1 cellular context compared by ENCODE assay signal in the genomic region with DNA sequence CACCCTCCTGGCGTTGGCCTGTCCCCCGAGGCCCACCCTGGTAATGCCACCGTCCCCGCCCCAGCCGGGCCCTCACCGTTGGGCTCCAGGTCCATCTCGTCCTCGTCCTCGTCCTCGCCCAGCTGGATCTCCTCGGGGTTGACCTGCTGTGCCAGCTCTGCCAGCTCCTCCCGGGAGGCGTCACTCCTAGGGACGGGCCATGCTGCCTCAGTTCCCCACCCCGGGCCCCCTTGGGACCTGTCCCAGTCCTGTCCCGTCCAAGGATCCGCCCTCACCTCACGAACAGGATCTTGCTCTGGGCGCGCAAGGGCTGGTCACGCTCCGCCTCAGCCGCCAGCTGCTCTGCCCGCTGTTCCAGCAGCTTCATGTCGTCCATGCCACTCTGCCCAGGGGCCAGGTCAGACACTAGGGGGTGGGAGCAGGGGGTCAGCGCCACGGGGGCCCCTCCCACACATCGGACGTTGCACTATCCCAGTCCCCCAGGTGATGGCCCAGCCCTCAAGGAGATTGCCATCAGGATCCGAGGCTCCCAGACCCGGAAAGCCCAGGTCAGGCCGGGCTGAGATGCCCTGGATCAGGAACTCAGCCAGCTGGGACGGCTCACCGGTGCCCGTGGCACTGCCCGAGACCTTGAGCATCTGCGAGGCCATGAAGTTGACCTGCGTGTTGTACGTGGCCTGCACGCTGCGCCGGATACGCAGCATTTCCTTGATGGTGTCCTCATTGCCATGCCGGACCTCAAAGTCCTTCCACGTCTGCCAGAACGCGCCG.
TF ChIP-seq lines count a peak whose summit lies in the region.

No MANE protein-coding gene starts in this region.

TF ChIP-seq in HepG2, 621 proteins besides CTCF, POLR2A, EP300 and RAD21:
- peak; percentile 60 for TF ChIP-seq POLR2G (IDR thresholded peaks at IDR 0.05; ENCODE audit: low read depth, low read length)
- peak; percentile 36 for TF ChIP-seq HNRNPK (IDR thresholded peaks at IDR 0.05; ENCODE audit: low read depth, low read length, poor library complexity, severe bottlenecking)
- no peak for TF ChIP-seq ZNF614 (CRISPR knock-in tag; IDR thresholded peaks at IDR 0.05; ENCODE audit: borderline replicate concordance)
- peak; percentile 85 for TF ChIP-seq AGO2 (optimal IDR thresholded peaks at IDR 0.05; ENCODE audit: low read depth, low read length)
- no peak for TF ChIP-seq FOXP1 (IDR thresholded peaks at IDR 0.05)
- TF ChIP-seq FOXP1 (CRISPR knock-in tag; IDR thresholded peaks at IDR 0.05), result no peak
- TF ChIP-seq RBFOX2 (IDR thresholded peaks at IDR 0.05; ENCODE audit: low read depth, low read length), result peak; percentile 47; the same call in 1 of the 2 replicates
- TF ChIP-seq AGO1 (IDR thresholded peaks at IDR 0.05; ENCODE audit: low read depth, low read length, poor library complexity, severe bottlenecking), result peak; percentile 29
- peak; percentile 78 for TF ChIP-seq RBM22 (optimal IDR thresholded peaks at IDR 0.05; ENCODE audit: low read length)
